Comparison of ENCODE assay signal across 2 cellular contexts in genomic region chr9:124024107-124024506, GRCh38.
A peak's percentile ranks its signal among the peaks of the same experiment; 100 is the strongest.
TF ChIP-seq lines count a peak whose summit lies in the region.

No MANE protein-coding gene starts in this region.

TF ChIP-seq in HepG2, 621 proteins besides CTCF, POLR2A, EP300 and RAD21:
- TF ChIP-seq FOXP4 (CRISPR knock-in tag; IDR thresholded peaks at IDR 0.05) (no peak), HDAC1 (CRISPR knock-in tag; IDR thresholded peaks at IDR 0.05) (no peak), NKX3-1 (CRISPR knock-in tag; IDR thresholded peaks at IDR 0.05) (no peak), USF2 (IDR thresholded peaks at IDR 0.05; ENCODE audit: low read depth, low read length) (no peak), USF2 (CRISPR knock-in tag; IDR thresholded peaks at IDR 0.05; ENCODE audit: borderline replicate concordance) (no peak), ZNF574 (CRISPR knock-in tag; IDR thresholded peaks at IDR 0.05) (no peak), SP1 (IDR thresholded peaks at IDR 0.05) (no peak), SP1 (CRISPR knock-in tag; IDR thresholded peaks at IDR 0.05) (no peak), ZNF629 (CRISPR knock-in tag; conservative IDR thresholded peaks at IDR 0.05) (peak; percentile 63)
TF ChIP-seq in HepG2: peak in this region for 1.

TF ChIP-seq in K562, 482 proteins besides CTCF, POLR2A, EP300 and RAD21:
- TF ChIP-seq BCOR (IDR thresholded peaks at IDR 0.05), result peak; percentile 25; the same call in 1 of the 2 replicates
- no peak for TF ChIP-seq ZNF197 (CRISPR knock-in tag; IDR thresholded peaks at IDR 0.05; ENCODE audit: low read depth)
- TF ChIP-seq RBM25 (IDR thresholded peaks at IDR 0.05; ENCODE audit: low read depth, low read length, severe bottlenecking), result peak; percentile 67
